11 cellular contexts compared by ENCODE assay signal in the genomic region with DNA sequence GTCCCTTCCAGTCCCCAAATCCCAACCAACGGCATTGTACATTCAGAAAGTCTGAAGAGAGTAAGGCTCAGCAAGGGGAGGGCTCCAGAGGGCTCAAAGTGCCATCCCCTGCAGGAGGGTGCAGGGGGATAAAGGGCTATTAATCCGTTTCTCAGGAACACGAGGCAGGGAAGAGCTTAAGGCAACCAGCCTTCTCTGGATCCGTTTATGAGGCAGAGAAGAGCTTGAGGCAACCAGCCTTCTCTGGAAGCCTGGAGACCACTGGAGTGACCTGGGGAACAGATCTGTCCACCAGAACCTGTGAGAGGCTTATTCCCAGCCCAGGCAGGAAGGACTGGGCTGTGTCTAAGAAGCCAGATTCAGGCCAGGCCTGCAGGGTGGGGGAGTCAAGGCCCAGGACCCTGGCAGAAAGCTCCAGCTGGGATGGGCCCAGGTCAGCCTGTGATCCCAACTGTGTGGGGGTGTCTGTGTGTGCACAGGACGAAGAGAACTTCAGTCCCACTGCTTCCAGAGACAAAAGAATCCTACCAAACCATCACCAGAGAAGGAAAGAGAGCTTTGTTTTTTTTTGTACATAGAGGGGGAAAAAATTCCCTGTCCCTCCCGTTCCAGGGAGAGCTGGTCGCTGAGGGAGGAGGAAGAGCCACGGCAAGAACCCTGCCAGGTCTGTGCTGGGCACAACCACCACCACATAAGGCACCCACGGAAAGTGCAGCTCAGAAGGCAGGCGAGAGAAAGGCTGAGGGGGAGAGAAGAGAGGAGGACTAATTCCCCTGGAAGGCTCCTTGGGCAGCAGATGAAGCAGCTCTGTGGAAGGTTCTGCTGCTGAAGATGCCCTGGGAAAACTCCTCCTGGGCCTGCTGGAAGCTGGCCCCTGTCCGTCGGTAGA. TPM values are rescaled to one million over a fixed set of nuclear protein-coding genes. Genes with fewer than 3 reads are reported as not detected.
DNase-seq lines count a peak whose midpoint lies in the region; ATAC-seq and TF ChIP-seq lines count a peak whose summit lies in the region.
"Had no signal": no experiment of that assay in that cellular context is flagged by ENCODE, and none has a peak within 500 bp of the region (broad histone marks: within the 10 kb centered on the region; RNA-seq: fewer than 3 reads in every experiment).

No MANE protein-coding gene starts in this region.

- peak overlapping the region; percentile 35 for H3K18ac ChIP-seq in neuronal stem cell (ENCODE audit: low read length)

- H2BK15ac ChIP-seq in neuronal stem cell (ENCODE audit: low read length): no peak overlapping the region

- no peak overlapping the region for H3K4ac ChIP-seq in neuronal stem cell (ENCODE audit: low read length)

- no peak overlapping the region for H3K4me2 ChIP-seq in neuronal stem cell (ENCODE audit: insufficient read depth, low read length, poor library complexity, severe bottlenecking)

- H3K27me3 ChIP-seq in neuronal stem cell (ENCODE audit: control insufficient read depth in 3 of 3, insufficient read depth in 3 of 3, low read depth in 1 of 3, low read length in 3 of 3): no peaks in the 10 kb centered on the region

- H2BK12ac ChIP-seq in neuronal stem cell (ENCODE audit: low read length): no peak overlapping the region

- H3K27ac Mint-ChIP-seq in CD14-positive monocyte (peak overlapping the region in 5 of 7 donors; percentile 22 to 68 (median 57)), IgD-negative memory B cell (peak overlapping the region; percentile 78 to 97 (median 95)), brain (peak overlapping the region; percentile 47 to 98 (median 69))

- H3K36me3 Mint-ChIP-seq in CD14-positive monocyte (peaks cover 43 to 63% of the 10 kb centered on the region in 2 donors), IgD-negative memory B cell (peaks cover 4% of the 10 kb centered on the region), brain (peaks cover 35% of the 10 kb centered on the region)

- H3K4me1 Mint-ChIP-seq in CD14-positive monocyte: peaks cover 37% of the 10 kb centered on the region
- H3K4me1 Mint-ChIP-seq in IgD-negative memory B cell: peaks cover 21 to 32% (median 28%) of the 10 kb centered on the region in 3 donors
- H3K4me1 Mint-ChIP-seq in brain: peaks cover 47% of the 10 kb centered on the region

- H4K91ac ChIP-seq in neuronal stem cell (ENCODE audit: low read depth, low read length, poor library complexity): peak overlapping the region; percentile 32

- peaks cover 15 to 66% of the 10 kb centered on the region in 2 donors for H3K36me3 ChIP-seq in neuronal stem cell (replicated peaks in 1 of 2; ENCODE audit: control insufficient read depth in 2 of 2, insufficient read depth in 2 of 2, low read length in 2 of 2)

- H3K9me3 ChIP-seq in neuronal stem cell (replicated peaks in 1 of 2; ENCODE audit: control insufficient read depth in 2 of 2, insufficient read depth in 1 of 2, low read depth in 1 of 2, low read length in 2 of 2): no peaks in the 10 kb centered on the region

- peak overlapping the region; percentile 27 for H3K9ac ChIP-seq in neuronal stem cell (ENCODE audit: low read depth, low read length, poor library complexity)

- H3K27ac ChIP-seq in neuronal stem cell (replicated peaks; ENCODE audit: low read length): no peak overlapping the region

- H3K9me3 Mint-ChIP-seq in CD14-positive monocyte: no peaks in the 10 kb centered on the region
- no peaks in the 10 kb centered on the region for H3K9me3 Mint-ChIP-seq in IgD-negative memory B cell
- no peaks in the 10 kb centered on the region for H3K9me3 Mint-ChIP-seq in brain
- H3K9me3 Mint-ChIP-seq: HFFc6 had no signal

- peaks cover 3% of the 10 kb centered on the region for H3K79me1 ChIP-seq in neuronal stem cell (ENCODE audit: low read depth, low read length)

- H3K4me3 ChIP-seq in neuronal stem cell (ENCODE audit: low read length in 2 of 2): no peak overlapping the region

- H2AFZ ChIP-seq in neuronal stem cell (ENCODE audit: low read length): no peak overlapping the region

- no peak overlapping the region for H3K4me3 Mint-ChIP-seq in CD14-positive monocyte
- H3K4me3 Mint-ChIP-seq in IgD-negative memory B cell: peak overlapping the region in 3 of 4 donors; percentile 50 to 82 (median 63)
- peak overlapping the region in 1 of 5 experiments; percentile 45 for H3K4me3 Mint-ChIP-seq in brain

- H3K14ac ChIP-seq in neuronal stem cell (ENCODE audit: low read length): peak overlapping the region; percentile 31

- H2BK120ac ChIP-seq in neuronal stem cell (ENCODE audit: low read depth, low read length): no peak overlapping the region

- no peak for TF ChIP-seq CTCF in CD14-positive monocyte (IDR thresholded peaks at IDR 0.05)
- no peak for TF ChIP-seq CTCF in brain (conservative IDR thresholded peaks at IDR 0.05)

- H3K4me1 ChIP-seq in neuronal stem cell (ENCODE audit: control insufficient read depth in 2 of 2, insufficient read depth in 1 of 2, low read depth in 1 of 2, low read length in 2 of 2): peaks cover 6 to 12% of the 10 kb centered on the region in 2 donors

- intact Hi-C loops in CD14-positive monocyte (cut with micrococcal nuclease): loop anchor here (10.0 kb wide), 1 partner anchor 60 kb away; the partner anchor contains the start of gene FAM219B (in 2 of the 2)

- no peak for DNase-seq in CD14-positive monocyte (ENCODE audit: low spot score)
- no peak for DNase-seq in neuronal stem cell (ENCODE audit: low spot score)
- no peak for DNase-seq in hypothalamus (lab: John Stamatoyannopoulos, UW)
- DNase-seq: DMS53, HFFc6, NCI-H510A treated with DMSO at 0.1 percent for 48 hours had no signal

- H3K27me3 Mint-ChIP-seq in CD14-positive monocyte (ENCODE audit: low read depth in 3 of 3) (peaks cover 0 to 3% (median 0%) of the 10 kb centered on the region in 3 donors), IgD-negative memory B cell (no peaks in the 10 kb centered on the region), brain (peaks cover 11% of the 10 kb centered on the region)

- ATAC-seq in HG03039 (IDR thresholded peaks at IDR 0.05; ENCODE audit: unreplicated experiment) (no peak), HG03280 (IDR thresholded peaks at IDR 0.05; ENCODE audit: unreplicated experiment) (no peak), HG03196 (IDR thresholded peaks at IDR 0.05; ENCODE audit: unreplicated experiment) (no peak)

- WGBS in neuronal stem cell (ENCODE audit: extremely low coverage in 2 of 2, insufficient read length in 2 of 2, insufficient replicate concordance in 1 of 2), 2 donors: no CpG with 5 or more reads among the region's 12 CpGs

- no peak overlapping the region for H3K23ac ChIP-seq in neuronal stem cell (ENCODE audit: low read depth, low read length, poor library complexity)

- no peak overlapping the region for H4K8ac ChIP-seq in neuronal stem cell (ENCODE audit: low read depth, low read length)

- peak overlapping the region; percentile 71 for H2BK5ac ChIP-seq in neuronal stem cell (ENCODE audit: low read length)

- no peak overlapping the region for H2AK5ac ChIP-seq in neuronal stem cell (ENCODE audit: low read depth, low read length)

RNA-seq across cellular contexts. Expression of gene ULK3, which starts 1.6 kb away (rescaled TPM):
- 10 to 100 TPM in 1 of 2 donors, 1 to 10 TPM in 1; 9.4 to 16.0 TPM for polyA plus RNA-seq in CD14-positive monocyte
- polyA plus RNA-seq in IgD-negative memory B cell: 25.2 TPM
- polyA plus RNA-seq in brain (ENCODE audit: insufficient read depth, low read depth, low replicate concordance): 25.2 TPM
- polyA plus RNA-seq in neuronal stem cell (2013, experiment 1 of 2): 16.2 TPM
- 15.9 TPM for polyA plus RNA-seq in neuronal stem cell (2013, experiment 2 of 2)

RNA-seq across cellular contexts. Expression of gene CPLX3, which starts 18.1 kb away (rescaled TPM):
- polyA plus RNA-seq in CD14-positive monocyte: not detected
- not detected for polyA plus RNA-seq in IgD-negative memory B cell
- 2.1 TPM for polyA plus RNA-seq in brain (ENCODE audit: insufficient read depth, low read depth, low replicate concordance)
- 0.03 TPM for polyA plus RNA-seq in neuronal stem cell (2013, experiment 1 of 2)
- polyA plus RNA-seq in neuronal stem cell (2013, experiment 2 of 2): 0.03 TPM

RNA-seq across cellular contexts. Expression of gene SCAMP2, which starts 28.6 kb away (rescaled TPM):
- 100 to 1,000 TPM; 124 to 158 TPM for polyA plus RNA-seq in CD14-positive monocyte
- polyA plus RNA-seq in IgD-negative memory B cell: 157 TPM
- 70.3 TPM for polyA plus RNA-seq in brain (ENCODE audit: insufficient read depth, low read depth, low replicate concordance)
- polyA plus RNA-seq in neuronal stem cell (2013, experiment 1 of 2): 40.9 TPM
- 46.5 TPM for polyA plus RNA-seq in neuronal stem cell (2013, experiment 2 of 2)

RNA-seq across cellular contexts. Expression of gene LMAN1L, which starts 31.9 kb away (rescaled TPM):
- polyA plus RNA-seq in CD14-positive monocyte (not detected), IgD-negative memory B cell (not detected), brain (ENCODE audit: insufficient read depth, low read depth, low replicate concordance) (not detected)
- not detected for polyA plus RNA-seq in neuronal stem cell (2013, experiment 1 of 2)
- not detected for polyA plus RNA-seq in neuronal stem cell (2013, experiment 2 of 2)

RNA-seq across cellular contexts. Expression of gene MPI, which starts 45.3 kb away (rescaled TPM):
- polyA plus RNA-seq in CD14-positive monocyte (10 to 100 TPM; 19.2 to 19.7 TPM), IgD-negative memory B cell (43.0 TPM), brain (ENCODE audit: insufficient read depth, low read depth, low replicate concordance) (64.7 TPM)
- polyA plus RNA-seq in neuronal stem cell (2013, experiment 1 of 2): 30.2 TPM
- 33.1 TPM for polyA plus RNA-seq in neuronal stem cell (2013, experiment 2 of 2)

Comparison
In these comparisons a context has a peak if more than half of its experiments do, and no peak if none do; other contexts are left out.
1. H3K4me3 Mint-ChIP-seq: peak in IgD-negative memory B cell (3 of 4); none in CD14-positive monocyte (0 of 2).
2. Peak in every context shown above with its lines, with median percentiles within 50 percentile points of each other: H3K27ac Mint-ChIP-seq.